ENCODE assay signal across 11 cellular contexts in genomic region chr6:163705923-163706322, GRCh38.
A peak's percentile ranks its signal among the peaks of the same experiment; 100 is the strongest.
DNase-seq lines count a peak whose midpoint lies in the region; ATAC-seq, FAIRE-seq and TF ChIP-seq lines count a peak whose summit lies in the region.
"Had no signal": no experiment of that assay in that cellular context is flagged by ENCODE, and none has a peak within 500 bp of the region (broad histone marks: within the 10 kb centered on the region; RNA-seq: fewer than 3 reads in every experiment).

No MANE protein-coding gene starts in this region.

- no peak for FAIRE-seq in HTR-8/SVneo (lab: Jason Lieb, UNC)

- no peak overlapping the region for H3K4me3 ChIP-seq in psoas muscle
- no peak overlapping the region for H3K4me3 ChIP-seq in adrenal gland

- H3K27me3 ChIP-seq in psoas muscle (ENCODE audit: insufficient read depth in 3 of 3, low read length in 2 of 3) (no peaks in the 10 kb centered on the region), adrenal gland (no peaks in the 10 kb centered on the region)

- no peaks in the 10 kb centered on the region for H3K36me3 ChIP-seq in psoas muscle (ENCODE audit: insufficient read depth in 1 of 2, low read depth in 1 of 2)
- H3K36me3 ChIP-seq in adrenal gland (replicated peaks in 1 of 2): no peaks in the 10 kb centered on the region

- DNase-seq in psoas muscle: no peak
- no peak for DNase-seq in activated CD4-positive, alpha-beta T cell treated with anti-CD3 and anti-CD28 coated beads for 4 hours
- no peak for DNase-seq in HTR-8/SVneo (ENCODE audit: insufficient read length, low spot score)
- DNase-seq in adrenal gland: no peak
- DNase-seq in COLO829 (ENCODE audit: low spot score): no peak
- DNase-seq: effector CD8-positive, alpha-beta T cell; GOT3 had no signal

- H3K27ac ChIP-seq in psoas muscle: peak overlapping the region; percentile 28
- no peak overlapping the region for H3K27ac ChIP-seq in adrenal gland

- ATAC-seq in GM19043 (IDR thresholded peaks at IDR 0.05; ENCODE audit: low read depth, unreplicated experiment) (peak; percentile 59), HG02623 (IDR thresholded peaks at IDR 0.05; ENCODE audit: unreplicated experiment) (peak; percentile 49), HG03457 (IDR thresholded peaks at IDR 0.05; ENCODE audit: unreplicated experiment) (peak; percentile 49), psoas muscle (no peak)
- ATAC-seq: natural killer cell treated with Interleukin-12 subunit alpha and Interleukin-12 subunit beta and Interleukin-15 and Interleukin-18, amount 100 ng/mL, for 72 hours had no signal

- intact Hi-C loops in psoas muscle (cut with DNase I): loop anchor here (5.0 to 10.0 kb wide), 3 partner anchors 119 to 281 kb away; no protein-coding TSS in a partner anchor
- intact Hi-C loops in adrenal gland (cut with DNase I): no loop called here

- H3K4me1 ChIP-seq in psoas muscle (peaks cover 45% of the 10 kb centered on the region), adrenal gland (replicated peaks in 1 of 2) (peaks cover 0 to 15% of the 10 kb centered on the region in 2 donors)

- WGBS in psoas muscle, 3 donors: 77 to 90% (median 87%) methylated on average over 9 of the region's 9 CpGs
- WGBS in adrenal gland, 4 donors: 75 to 83% (median 79%) methylated on average over 9 of the region's 9 CpGs

- TF ChIP-seq POLR2A in adrenal gland (IDR thresholded peaks at IDR 0.05): no peak

- H3K9me3 ChIP-seq in psoas muscle (no peaks in the 10 kb centered on the region), adrenal gland (replicated peaks in 1 of 3) (no peaks in the 10 kb centered on the region)

- TF ChIP-seq CTCF in psoas muscle (IDR thresholded peaks at IDR 0.05): no peak
- TF ChIP-seq CTCF in adrenal gland (IDR thresholded peaks at IDR 0.05): no peak

Comparison
In these comparisons a context has a peak if more than half of its experiments do, and no peak if none do; other contexts are left out.
1. ATAC-seq: peak in GM19043 (single experiment), HG02623 (single experiment) and HG03457 (single experiment); none in psoas muscle (0 of 4).
2. intact Hi-C loops: an anchor here in psoas muscle (5.0 to 10.0 kb wide); none called in adrenal gland.